In the genomic region with DNA sequence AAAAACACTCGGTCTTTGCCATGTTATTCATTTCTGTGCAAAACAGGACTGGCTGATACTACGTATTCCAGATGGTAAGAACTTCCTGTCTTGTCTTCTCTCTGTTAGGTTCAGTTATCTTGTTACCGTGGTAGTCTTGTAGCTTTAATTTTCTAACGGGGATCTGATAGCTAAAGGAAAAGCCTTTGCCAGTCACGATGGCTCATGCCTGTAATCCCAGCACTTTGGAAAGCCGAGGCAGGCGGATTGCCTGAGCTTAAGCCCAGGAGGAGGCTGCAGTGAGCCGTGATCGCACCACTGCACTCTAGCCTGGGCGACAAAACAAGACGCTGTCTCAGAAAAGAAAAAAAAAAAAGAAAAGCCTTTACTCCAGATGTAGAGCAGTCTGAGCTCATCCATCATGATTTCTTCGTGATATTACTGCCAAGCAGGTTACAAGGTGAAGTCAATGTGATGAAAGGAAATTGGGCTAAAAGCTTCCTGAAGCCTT, we compare ENCODE assay signal across 1 cellular context.
TF ChIP-seq lines count a peak whose summit lies in the region.

No MANE protein-coding gene starts in this region.

TF ChIP-seq in K562, 482 proteins besides CTCF, POLR2A, EP300 and RAD21:
- TF ChIP-seq NFIX (CRISPR knock-in tag; IDR thresholded peaks at IDR 0.05; ENCODE audit: low read depth) (no peak), DPF2 (IDR thresholded peaks at IDR 0.05) (peak; percentile 44), SMARCB1 (IDR thresholded peaks at IDR 0.05; ENCODE audit: insufficient read length, low read depth) (no peak), GABPA (tag; conservative IDR thresholded peaks at IDR 0.05; ENCODE audit: low read depth) (0 out of 2 replicates have a peak, but pooled peaks have one; percentile 24), ARID2 (IDR thresholded peaks at IDR 0.05) (0 out of 2 replicates have a peak, but pooled peaks have one; percentile 7), NR2F6 (CRISPR knock-in tag; IDR thresholded peaks at IDR 0.05) (no peak), RERE (CRISPR knock-in tag; IDR thresholded peaks at IDR 0.05; ENCODE audit: borderline replicate concordance) (no peak), MECOM (CRISPR knock-in tag; IDR thresholded peaks at IDR 0.05) (no peak), IFI16 (CRISPR knock-in tag; IDR thresholded peaks at IDR 0.05) (no peak), BRF1 (IDR thresholded peaks at IDR 0.05; ENCODE audit: borderline replicate concordance, extremely low read depth, insufficient read length) (no peak), MEIS2 (IDR thresholded peaks at IDR 0.05; ENCODE audit: partially characterized antibody) (peak; percentile 22), TRIM28 (IDR thresholded peaks at IDR 0.05) (no peak), ZNF384 (IDR thresholded peaks at IDR 0.05; ENCODE audit: low read depth, low read length) (peak; percentile 45; the same call in 1 of the 2 replicates)
- TF ChIP-seq, protein P1, sequence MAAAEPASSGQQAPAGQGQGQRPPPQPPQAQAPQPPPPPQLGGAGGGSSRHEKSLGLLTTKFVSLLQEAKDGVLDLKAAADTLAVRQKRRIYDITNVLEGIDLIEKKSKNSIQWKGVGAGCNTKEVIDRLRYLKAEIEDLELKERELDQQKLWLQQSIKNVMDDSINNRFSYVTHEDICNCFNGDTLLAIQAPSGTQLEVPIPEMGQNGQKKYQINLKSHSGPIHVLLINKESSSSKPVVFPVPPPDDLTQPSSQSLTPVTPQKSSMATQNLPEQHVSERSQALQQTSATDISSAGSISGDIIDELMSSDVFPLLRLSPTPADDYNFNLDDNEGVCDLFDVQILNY (CRISPR knock-in tag; IDR thresholded peaks at IDR 0.05) = no peak
- TF ChIP-seq, protein P2, sequence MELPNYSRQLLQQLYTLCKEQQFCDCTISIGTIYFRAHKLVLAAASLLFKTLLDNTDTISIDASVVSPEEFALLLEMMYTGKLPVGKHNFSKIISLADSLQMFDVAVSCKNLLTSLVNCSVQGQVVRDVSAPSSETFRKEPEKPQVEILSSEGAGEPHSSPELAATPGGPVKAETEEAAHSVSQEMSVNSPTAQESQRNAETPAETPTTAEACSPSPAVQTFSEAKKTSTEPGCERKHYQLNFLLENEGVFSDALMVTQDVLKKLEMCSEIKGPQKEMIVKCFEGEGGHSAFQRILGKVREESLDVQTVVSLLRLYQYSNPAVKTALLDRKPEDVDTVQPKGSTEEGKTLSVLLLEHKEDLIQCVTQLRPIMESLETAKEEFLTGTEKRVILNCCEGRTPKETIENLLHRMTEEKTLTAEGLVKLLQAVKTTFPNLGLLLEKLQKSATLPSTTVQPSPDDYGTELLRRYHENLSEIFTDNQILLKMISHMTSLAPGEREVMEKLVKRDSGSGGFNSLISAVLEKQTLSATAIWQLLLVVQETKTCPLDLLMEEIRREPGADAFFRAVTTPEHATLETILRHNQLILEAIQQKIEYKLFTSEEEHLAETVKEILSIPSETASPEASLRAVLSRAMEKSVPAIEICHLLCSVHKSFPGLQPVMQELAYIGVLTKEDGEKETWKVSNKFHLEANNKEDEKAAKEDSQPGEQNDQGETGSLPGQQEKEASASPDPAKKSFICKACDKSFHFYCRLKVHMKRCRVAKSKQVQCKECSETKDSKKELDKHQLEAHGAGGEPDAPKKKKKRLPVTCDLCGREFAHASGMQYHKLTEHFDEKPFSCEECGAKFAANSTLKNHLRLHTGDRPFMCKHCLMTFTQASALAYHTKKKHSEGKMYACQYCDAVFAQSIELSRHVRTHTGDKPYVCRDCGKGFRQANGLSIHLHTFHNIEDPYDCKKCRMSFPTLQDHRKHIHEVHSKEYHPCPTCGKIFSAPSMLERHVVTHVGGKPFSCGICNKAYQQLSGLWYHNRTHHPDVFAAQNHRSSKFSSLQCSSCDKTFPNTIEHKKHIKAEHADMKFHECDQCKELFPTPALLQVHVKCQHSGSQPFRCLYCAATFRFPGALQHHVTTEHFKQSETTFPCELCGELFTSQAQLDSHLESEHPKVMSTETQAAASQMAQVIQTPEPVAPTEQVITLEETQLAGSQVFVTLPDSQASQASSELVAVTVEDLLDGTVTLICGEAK (IDR thresholded peaks at IDR 0.05) = no peak
- TF ChIP-seq, protein P2 (CRISPR knock-in tag; IDR thresholded peaks at IDR 0.05) = no peak
- TF ChIP-seq, protein P3, sequence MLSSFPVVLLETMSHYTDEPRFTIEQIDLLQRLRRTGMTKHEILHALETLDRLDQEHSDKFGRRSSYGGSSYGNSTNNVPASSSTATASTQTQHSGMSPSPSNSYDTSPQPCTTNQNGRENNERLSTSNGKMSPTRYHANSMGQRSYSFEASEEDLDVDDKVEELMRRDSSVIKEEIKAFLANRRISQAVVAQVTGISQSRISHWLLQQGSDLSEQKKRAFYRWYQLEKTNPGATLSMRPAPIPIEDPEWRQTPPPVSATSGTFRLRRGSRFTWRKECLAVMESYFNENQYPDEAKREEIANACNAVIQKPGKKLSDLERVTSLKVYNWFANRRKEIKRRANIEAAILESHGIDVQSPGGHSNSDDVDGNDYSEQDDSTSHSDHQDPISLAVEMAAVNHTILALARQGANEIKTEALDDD (IDR thresholded peaks at IDR 0.05) = peak; percentile 26; the same call in 1 of the 2 replicates
